ENCODE assay signal across 16 cellular contexts in the genomic region with DNA sequence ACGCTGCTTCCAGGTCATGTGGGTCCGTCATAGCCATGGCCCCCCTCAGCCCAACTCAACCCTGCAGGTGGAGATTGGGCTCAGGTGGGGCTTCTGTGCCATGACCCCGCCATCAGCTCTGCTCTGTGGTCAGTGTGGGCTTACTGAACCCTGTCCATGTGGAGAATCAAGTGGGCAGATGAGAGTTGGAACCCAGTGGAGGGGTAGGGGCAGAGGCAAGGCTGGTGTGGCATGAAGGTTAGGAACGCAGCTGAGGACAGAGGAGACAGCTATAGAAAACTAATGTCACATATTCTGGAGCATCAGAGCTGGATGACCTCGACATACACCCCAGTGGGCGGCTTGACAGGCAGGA.
DNase-seq lines count a peak whose midpoint lies in the region; ATAC-seq and TF ChIP-seq lines count a peak whose summit lies in the region.
"Had no signal": no experiment of that assay in that cellular context is flagged by ENCODE, and none has a peak within 500 bp of the region (broad histone marks: within the 10 kb centered on the region; RNA-seq: fewer than 3 reads in every experiment).

No MANE protein-coding gene starts in this region.

- peak overlapping the region; percentile 67 for H2BK15ac ChIP-seq in neuronal stem cell (ENCODE audit: low read length)

- no peak overlapping the region for H3K18ac ChIP-seq in neuronal stem cell (ENCODE audit: low read length)

- CTCF ChIA-PET in activated CD8-positive, alpha-beta memory T cell treated with anti-CD3 and anti-CD28 coated beads, Interleukin-2, amount 10 ng/mL, durations not matched to agents 7 days and 5 days (lab: Charles Lee): no interaction called here

- no peak overlapping the region for H3K14ac ChIP-seq in neuronal stem cell (ENCODE audit: low read length)

- H2AK5ac ChIP-seq in neuronal stem cell (ENCODE audit: low read depth, low read length): peak overlapping the region; percentile 46

- H3K9me3 ChIP-seq in endodermal cell (ENCODE audit: control insufficient read depth, low read length) (no peaks in the 10 kb centered on the region), neuronal stem cell (replicated peaks in 1 of 2; ENCODE audit: control insufficient read depth in 2 of 2, insufficient read depth in 1 of 2, low read depth in 1 of 2, low read length in 2 of 2) (no peaks in the 10 kb centered on the region)
- H3K9me3 ChIP-seq: BLaER1 had no signal

- no peak overlapping the region for H3K4me3 Mint-ChIP-seq in activated CD8-positive, alpha-beta memory T cell treated with anti-CD3 and anti-CD28 coated beads, Interleukin-2, amount 10 ng/mL, durations not matched to agents 7 days and 5 days
- H3K4me3 Mint-ChIP-seq in endodermal cell: no peak overlapping the region
- H3K4me3 Mint-ChIP-seq: CD4-positive, CD25-positive, alpha-beta regulatory T cell; GM23338; H9 had no signal

- H2BK120ac ChIP-seq in neuronal stem cell (ENCODE audit: low read depth, low read length): peak overlapping the region; percentile 12

- H3K4me2 ChIP-seq in neuronal stem cell (ENCODE audit: insufficient read depth, low read length, poor library complexity, severe bottlenecking): no peak overlapping the region
- H3K4me2 ChIP-seq: GM23338 had no signal

- H3K23ac ChIP-seq in neuronal stem cell (ENCODE audit: low read depth, low read length, poor library complexity): peak overlapping the region; percentile 17

- no peak overlapping the region for H4K8ac ChIP-seq in neuronal stem cell (ENCODE audit: low read depth, low read length)

- no peak overlapping the region for H3K27ac Mint-ChIP-seq in activated CD8-positive, alpha-beta memory T cell treated with anti-CD3 and anti-CD28 coated beads, Interleukin-2, amount 10 ng/mL, durations not matched to agents 7 days and 5 days
- no peak overlapping the region for H3K27ac Mint-ChIP-seq in endodermal cell
- H3K27ac Mint-ChIP-seq: CD4-positive, CD25-positive, alpha-beta regulatory T cell; GM23338; IgD-negative memory B cell had no signal

- H3K9ac ChIP-seq in endodermal cell (ENCODE audit: extremely low read depth, low read length, poor library complexity, severe bottlenecking) (no peak overlapping the region), neuronal stem cell (ENCODE audit: low read depth, low read length, poor library complexity) (peak overlapping the region; percentile 9)
- H3K9ac ChIP-seq: BLaER1 had no signal

- peak overlapping the region; percentile 7 for H2BK5ac ChIP-seq in neuronal stem cell (ENCODE audit: low read length)

- no peak overlapping the region for H2AFZ ChIP-seq in neuronal stem cell (ENCODE audit: low read length)
- H2AFZ ChIP-seq: GM23338 had no signal

- H4K91ac ChIP-seq in neuronal stem cell (ENCODE audit: low read depth, low read length, poor library complexity): no peak overlapping the region

- H3K36me3 ChIP-seq in endodermal cell (ENCODE audit: control insufficient read depth, insufficient read depth, low read length) (no peaks in the 10 kb centered on the region), neuronal stem cell (replicated peaks in 1 of 2; ENCODE audit: control insufficient read depth in 2 of 2, insufficient read depth in 2 of 2, low read length in 2 of 2) (no peaks in the 10 kb centered on the region)
- H3K36me3 ChIP-seq: BLaER1 had no signal

- H3K9me3 Mint-ChIP-seq in activated CD8-positive, alpha-beta memory T cell treated with anti-CD3 and anti-CD28 coated beads, Interleukin-2, amount 10 ng/mL, durations not matched to agents 7 days and 5 days (ENCODE audit: low read depth): no peaks in the 10 kb centered on the region
- H3K9me3 Mint-ChIP-seq in endodermal cell: no peaks in the 10 kb centered on the region
- H3K9me3 Mint-ChIP-seq: H9 had no signal

- 90 to 91% methylated on average over 3 to 6 of the region's 6 CpGs for WGBS in endodermal cell (ENCODE audit: insufficient coverage in 1 of 2, insufficient read length in 1 of 2), 2 experiments
- WGBS in neuronal stem cell (ENCODE audit: extremely low coverage in 2 of 2, insufficient read length in 2 of 2, insufficient replicate concordance in 1 of 2), 2 donors: no CpG with 5 or more reads among the region's 6 CpGs

- H3K4me3 ChIP-seq in endodermal cell (ENCODE audit: low read length) (no peak overlapping the region), neuronal stem cell (ENCODE audit: low read length in 2 of 2) (no peak overlapping the region)
- H3K4me3 ChIP-seq: BLaER1, GM23338 had no signal

- no peaks in the 10 kb centered on the region for H3K27me3 ChIP-seq in endodermal cell (ENCODE audit: control insufficient read depth, insufficient read depth, low read length, poor library complexity, severe bottlenecking)
- H3K27me3 ChIP-seq in neuronal stem cell (ENCODE audit: control insufficient read depth in 3 of 3, insufficient read depth in 3 of 3, low read depth in 1 of 3, low read length in 3 of 3): no peaks in the 10 kb centered on the region
- H3K27me3 ChIP-seq: BLaER1 had no signal

- intact Hi-C loops in left cardiac atrium (cut with DNase I): no loop called here

- no peaks in the 10 kb centered on the region for H3K4me1 Mint-ChIP-seq in activated CD8-positive, alpha-beta memory T cell treated with anti-CD3 and anti-CD28 coated beads, Interleukin-2, amount 10 ng/mL, durations not matched to agents 7 days and 5 days
- no peaks in the 10 kb centered on the region for H3K4me1 Mint-ChIP-seq in endodermal cell
- H3K4me1 Mint-ChIP-seq: CD4-positive, CD25-positive, alpha-beta regulatory T cell; GM23338; IgD-negative memory B cell had no signal

- H2BK12ac ChIP-seq in neuronal stem cell (ENCODE audit: low read length): no peak overlapping the region

- no peaks in the 10 kb centered on the region for H3K79me1 ChIP-seq in neuronal stem cell (ENCODE audit: low read depth, low read length)

- ATAC-seq in activated CD8-positive, alpha-beta memory T cell treated with anti-CD3 and anti-CD28 coated beads, Interleukin-2, amount 10 ng/mL, durations not matched to agents 7 days and 5 days: no peak
- no peak for ATAC-seq in left cardiac atrium

- H3K27ac ChIP-seq in endodermal cell (ENCODE audit: low read depth, low read length) (no peak overlapping the region), neuronal stem cell (replicated peaks; ENCODE audit: low read length) (no peak overlapping the region)
- H3K27ac ChIP-seq: BLaER1 had no signal

- DNase-seq in activated CD8-positive, alpha-beta memory T cell treated with anti-CD3 and anti-CD28 coated beads, Interleukin-2, amount 10 ng/mL, durations not matched to agents 7 days and 5 days: peak; percentile 18
- no peak for DNase-seq in activated CD8-positive, alpha-beta memory T cell treated with anti-CD3 and anti-CD28 coated beads, Interleukin-2, amount 50 U/mL, for 4 hours
- peak; percentile 33 for DNase-seq in endodermal cell
- no peak for DNase-seq in neuronal stem cell (ENCODE audit: low spot score)
- DNase-seq in SIG-M5 treated with dmso at 0.1 percent for 504 hours (lab: John Stamatoyannopoulos, UW; ENCODE audit: unreplicated experiment): no peak
- no peak for DNase-seq in DMS 273 (lab: John Stamatoyannopoulos, UW; ENCODE audit: unreplicated experiment)
- no peak for DNase-seq in left cardiac atrium
- DNase-seq: 8988T; AML-193; Calu3; CD4-positive, CD25-positive, alpha-beta regulatory T cell; GDM1; H9 had no signal

- H3K4ac ChIP-seq in neuronal stem cell (ENCODE audit: low read length): no peak overlapping the region

- no peaks in the 10 kb centered on the region for H3K27me3 Mint-ChIP-seq in activated CD8-positive, alpha-beta memory T cell treated with anti-CD3 and anti-CD28 coated beads, Interleukin-2, amount 10 ng/mL, durations not matched to agents 7 days and 5 days
- H3K27me3 Mint-ChIP-seq in endodermal cell (ENCODE audit: insufficient read depth): peaks cover 5% of the 10 kb centered on the region

- TF ChIP-seq CTCF in endodermal cell (conservative IDR thresholded peaks at IDR 0.05): no peak

- H3K4me1 ChIP-seq in endodermal cell (ENCODE audit: control insufficient read depth, insufficient read depth, low read length) (no peaks in the 10 kb centered on the region), neuronal stem cell (ENCODE audit: control insufficient read depth in 2 of 2, insufficient read depth in 1 of 2, low read depth in 1 of 2, low read length in 2 of 2) (peaks cover 0 to 6% of the 10 kb centered on the region in 2 donors)

- H3K36me3 Mint-ChIP-seq in activated CD8-positive, alpha-beta memory T cell treated with anti-CD3 and anti-CD28 coated beads, Interleukin-2, amount 10 ng/mL, durations not matched to agents 7 days and 5 days: no peaks in the 10 kb centered on the region
- no peaks in the 10 kb centered on the region for H3K36me3 Mint-ChIP-seq in endodermal cell (ENCODE audit: low read depth)
- H3K36me3 Mint-ChIP-seq: CD4-positive, CD25-positive, alpha-beta regulatory T cell; IgD-negative memory B cell had no signal

Comparison
In these comparisons a context has a peak if more than half of its experiments do, and no peak if none do; other contexts are left out.
1. DNase-seq: peak in activated CD8-positive, alpha-beta memory T cell treated with anti-CD3 and anti-CD28 coated beads, Interleukin-2, amount 10 ng/mL, durations not matched to agents 7 days and 5 days (single experiment) and endodermal cell (single experiment); none in activated CD8-positive, alpha-beta memory T cell treated with anti-CD3 and anti-CD28 coated beads, Interleukin-2, amount 50 U/mL, for 4 hours (single experiment), neuronal stem cell (single experiment), SIG-M5 treated with dmso at 0.1 percent for 504 hours (single experiment), DMS 273 (single experiment) and left cardiac atrium (single experiment).